11 cellular contexts compared by ENCODE assay signal in genomic region chr1:51058863-51059262, GRCh38. TPM values are rescaled to one million over a fixed set of nuclear protein-coding genes. Genes with fewer than 3 reads are reported as not detected.
DNase-seq lines count a peak whose midpoint lies in the region; ATAC-seq lines count a peak whose summit lies in the region.
"Had no signal": no experiment of that assay in that cellular context is flagged by ENCODE, and none has a peak within 500 bp of the region (broad histone marks: within the 10 kb centered on the region; RNA-seq: fewer than 3 reads in every experiment).

No MANE protein-coding gene starts in this region.

- DNase-seq in ELR (ENCODE audit: low read depth) (peak; percentile 67), HuH-7 (ENCODE audit: low spot score) (peak; percentile 23), T47D (ENCODE audit: low read depth in 1 of 2, low spot score in 1 of 2) (peak; percentile 7 to 73), lung microvascular endothelial cell (ENCODE audit: low read depth in 2 of 2) (peak; percentile 37 to 45), DMS79 (lab: John Stamatoyannopoulos, UW) (no peak), NCI-H1092 (lab: John Stamatoyannopoulos, UW) (no peak), inferior parietal cortex (ENCODE audit: extremely low spot score) (no peak)
- DNase-seq: NCI-H1930, psoas muscle had no signal

- in situ Hi-C loops in T47D (cut with HindIII; ENCODE audit: low pct_unique_long_range_greater_than_20kb, low sequenced_read_pairs) = no loop called here

- ATAC-seq in HG03439 (IDR thresholded peaks at IDR 0.05; ENCODE audit: unreplicated experiment) = no peak
- ATAC-seq: psoas muscle had no signal

RNA-seq across cellular contexts. Expression of gene C1orf185, which starts 43.2 kb away (rescaled TPM):
- total RNA-seq in lung microvascular endothelial cell = not detected in 2 replicates
- total RNA-seq: psoas muscle, temporal lobe had no signal

Comparison
In these comparisons a context has a peak if more than half of its experiments do, and no peak if none do; other contexts are left out.
1. DNase-seq: peak in ELR (single experiment), HuH-7 (single experiment), T47D (2 of 2) and lung microvascular endothelial cell (2 of 2); none in DMS79 (single experiment), NCI-H1092 (single experiment) and inferior parietal cortex (single experiment).